Comparison of ENCODE assay signal across 22 cellular contexts in genomic region chr2:109398616-109399015, GRCh38.
"Had no signal": no experiment of that assay in that cellular context is flagged by ENCODE, and none has a peak within 500 bp of the region (broad histone marks: within the 10 kb centered on the region; RNA-seq: fewer than 3 reads in every experiment).

No MANE protein-coding gene starts in this region.

- H3K36me3 ChIP-seq: uterus, WERI-Rb-1 had no signal

- H3K4me3 ChIP-seq: body of pancreas, hepatocyte, uterus had no signal

- H3K27me3 ChIP-seq: body of pancreas, hepatocyte, uterus had no signal

- H3K4me1 ChIP-seq: body of pancreas, uterus had no signal

- H3K4me2 ChIP-seq: hepatocyte had no signal

- H3K79me2 ChIP-seq: hepatocyte had no signal

- H3K9me3 ChIP-seq: body of pancreas, uterus had no signal

- DNase-seq: activated CD4-positive, alpha-beta T cell treated with anti-CD3 and anti-CD28 coated beads for 1 hour; activated CD4-positive, alpha-beta T cell treated with anti-CD3 and anti-CD28 coated beads, Interleukin-2, amount 50 U/mL, for 4 hours; activated CD8-positive, alpha-beta memory T cell treated with anti-CD3 and anti-CD28 coated beads, Interleukin-2, amount 50 U/mL, for 48 hours; activated naive CD4-positive, alpha-beta T cell treated with Interleukin-2 at 50 U/mL for 16 hours; activated naive CD8-positive, alpha-beta T cell treated with anti-CD3 and anti-CD28 coated beads, Interleukin-2, amount 10 ng/mL, durations not matched to agents 7 days and 5 days; activated T-cell treated with anti-CD3 and anti-CD28 coated beads, Interleukin-2, amount 50 U/mL, for 4 hours; amniotic stem cell; body of pancreas; dermis blood vessel endothelial cell; effector CD8-positive, alpha-beta T cell; erythroblast; foreskin melanocyte; kidney glomerular epithelial cell; occipital lobe; small intestine; trophoblast cell; uterus; WERI-Rb-1 had no signal

- H2AFZ ChIP-seq: hepatocyte had no signal

- H3K27ac ChIP-seq: body of pancreas, hepatocyte, uterus, WERI-Rb-1 had no signal

- ATAC-seq: activated T-cell treated with anti-CD3 and anti-CD28 coated beads, Interleukin-2, amount 50 U/mL, for 4 hours; body of pancreas; natural killer cell treated with Interleukin-12 subunit alpha and Interleukin-12 subunit beta and Interleukin-15 and Interleukin-18, amount 100 ng/mL, for 72 hours; sciatic nerve; stimulated activated memory B cell treated with anti-CD40 and anti-IgM and Interleukin-4, amounts not matched to agents 10 μg/mL and 1 μg/mL and 100 μg/mL, for 72 hours had no signal
